11 cellular contexts compared by ENCODE assay signal in genomic region chr1:37166005-37166404, GRCh38.
"Had no signal": no experiment of that assay in that cellular context is flagged by ENCODE, and none has a peak within 500 bp of the region (broad histone marks: within the 10 kb centered on the region; RNA-seq: fewer than 3 reads in every experiment).

No MANE protein-coding gene starts in this region.

- H3K9ac ChIP-seq: GM23248 had no signal

- H3K4me2 ChIP-seq: GM23338 had no signal

- DNase-seq: GM23248, GOT3, H7, H9, HCEC 1CT, HFFc6 had no signal

- H3K4me1 ChIP-seq: HAP-1 had no signal

- H2AFZ ChIP-seq: GM23248, GM23338 had no signal

- H3K36me3 ChIP-seq: HAP-1 had no signal

- H3K4me3 ChIP-seq: GM23248, GM23338, HAP-1 had no signal

- FAIRE-seq: H1, H54 had no signal

- H3K27ac ChIP-seq: GM23248 had no signal

- ATAC-seq: GM23338, HCT116 had no signal

- H3K9me3 ChIP-seq: HAP-1 had no signal
